ENCODE assay signal across 9 cellular contexts in the genomic region with DNA sequence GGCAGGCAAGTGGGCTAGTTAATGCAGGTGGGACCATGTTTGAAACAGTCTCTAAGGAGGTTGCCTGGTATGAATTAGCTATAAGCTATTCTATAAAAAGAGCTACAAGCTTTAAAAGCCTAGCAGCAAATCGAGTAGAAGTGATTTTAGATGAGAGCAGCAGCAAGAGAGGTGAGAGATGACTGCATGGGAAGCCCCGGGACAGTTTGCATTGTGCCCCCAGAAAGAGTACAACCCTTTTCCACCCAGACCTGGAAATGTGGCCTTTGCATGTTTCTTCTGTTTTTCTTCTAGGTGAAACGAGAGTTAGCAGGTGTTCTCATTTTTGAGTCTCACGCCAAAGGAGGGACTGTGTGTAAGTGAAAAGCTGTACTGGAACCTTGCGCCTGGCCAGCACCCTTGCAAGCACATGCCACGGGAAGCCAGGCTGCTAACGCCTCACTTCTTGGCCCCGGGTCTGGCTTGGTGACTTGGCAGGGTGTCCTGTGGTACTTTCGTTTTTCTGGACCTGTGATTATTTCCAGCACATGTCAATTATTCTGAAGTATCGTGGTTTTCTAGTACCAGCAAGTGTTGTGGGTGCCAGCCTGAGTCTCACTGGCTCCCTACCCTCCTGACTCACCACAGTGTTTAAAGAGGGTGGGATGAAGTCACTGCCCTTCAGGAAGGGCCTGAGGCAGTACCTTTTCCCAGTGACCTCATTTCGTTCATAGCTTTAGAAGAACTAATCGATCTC.
DNase-seq lines count a peak whose midpoint lies in the region; ATAC-seq and TF ChIP-seq lines count a peak whose summit lies in the region.
"Had no signal": no experiment of that assay in that cellular context is flagged by ENCODE, and none has a peak within 500 bp of the region (broad histone marks: within the 10 kb centered on the region; RNA-seq: fewer than 3 reads in every experiment).

No MANE protein-coding gene starts in this region.

- no peaks in the 10 kb centered on the region for H3K9me3 Mint-ChIP-seq in activated T-helper 17 cell treated with anti-CD3 and anti-CD28 coated beads, Interleukin-2, amount 50 U/mL, for 72 hours
- H3K9me3 Mint-ChIP-seq: memory B cell had no signal

- intact Hi-C loops in left lung (cut with DNase I): no loop called here

- no peak overlapping the region for H3K4me3 Mint-ChIP-seq in activated T-helper 17 cell treated with anti-CD3 and anti-CD28 coated beads, Interleukin-2, amount 50 U/mL, for 72 hours
- H3K4me3 Mint-ChIP-seq: memory B cell had no signal

- in situ Hi-C loops in GM13976 (cut with MboI; ENCODE audit: low sequenced_read_pairs, unreplicated experiment): no loop called here

- TF ChIP-seq CTCF in left lung (IDR thresholded peaks at IDR 0.05): no peak
- no peak for TF ChIP-seq CTCF in GM13976 (IDR thresholded peaks at IDR 0.05; ENCODE audit: borderline replicate concordance, control extremely low read depth, extremely low read depth, insufficient read depth, missing control alignments)

- no peaks in the 10 kb centered on the region for H3K36me3 Mint-ChIP-seq in activated T-helper 17 cell treated with anti-CD3 and anti-CD28 coated beads, Interleukin-2, amount 50 U/mL, for 72 hours (ENCODE audit: low read depth)
- H3K36me3 Mint-ChIP-seq: memory B cell had no signal

- H3K4me1 Mint-ChIP-seq in activated T-helper 17 cell treated with anti-CD3 and anti-CD28 coated beads, Interleukin-2, amount 50 U/mL, for 72 hours: peaks cover 6% of the 10 kb centered on the region

- H3K9me3 ChIP-seq in left lung: no peaks in the 10 kb centered on the region

- H3K36me3 ChIP-seq in left lung: no peaks in the 10 kb centered on the region

- H3K27ac Mint-ChIP-seq in activated T-helper 17 cell treated with anti-CD3 and anti-CD28 coated beads, Interleukin-2, amount 50 U/mL, for 72 hours: no peak overlapping the region
- H3K27ac Mint-ChIP-seq: memory B cell had no signal

- H3K4me3 ChIP-seq in left lung: no peak overlapping the region

- peaks cover 17% of the 10 kb centered on the region for H3K27me3 Mint-ChIP-seq in activated T-helper 17 cell treated with anti-CD3 and anti-CD28 coated beads, Interleukin-2, amount 50 U/mL, for 72 hours

- H3K27ac ChIP-seq in left lung: peak overlapping the region; percentile 45 to 50

- DNase-seq in AG20443 (ENCODE audit: low spot score): peak; percentile 51
- DNase-seq in left lung: peak; percentile 71 to 79
- DNase-seq in GM13976 (ENCODE audit: low spot score): no peak
- no peak for DNase-seq in DMS114 treated with DMSO at 0.1 percent for 48 hours (lab: John Stamatoyannopoulos, UW; ENCODE audit: unreplicated experiment)

- no peaks in the 10 kb centered on the region for H3K27me3 ChIP-seq in left lung

- ATAC-seq in HG02870 (IDR thresholded peaks at IDR 0.05; ENCODE audit: unreplicated experiment) (peak; percentile 67), left lung (peak; percentile 98), GM19395 (IDR thresholded peaks at IDR 0.05; ENCODE audit: unreplicated experiment) (no peak), GM18909 (IDR thresholded peaks at IDR 0.05; ENCODE audit: poor library complexity, unreplicated experiment) (no peak)
- peak; percentile 74 for ATAC-seq in activated T-helper 17 cell treated with anti-CD3 and anti-CD28 coated beads, Interleukin-2, amount 50 U/mL, for 72 hours (replicated peaks)

- H3K4me1 ChIP-seq in left lung: peaks cover 0 to 11% of the 10 kb centered on the region in 2 donors

Comparison
In these comparisons a context has a peak if more than half of its experiments do, and no peak if none do; other contexts are left out.
1. DNase-seq: peak in AG20443 (single experiment) and left lung (2 of 2); none in GM13976 (single experiment) and DMS114 treated with DMSO at 0.1 percent for 48 hours (single experiment).
2. ATAC-seq: peak in HG02870 (single experiment), activated T-helper 17 cell treated with anti-CD3 and anti-CD28 coated beads, Interleukin-2, amount 50 U/mL, for 72 hours (single experiment) and left lung (single experiment); none in GM19395 (single experiment) and GM18909 (single experiment).